Comparison of ENCODE assay signal across 1 cellular context in the genomic region with DNA sequence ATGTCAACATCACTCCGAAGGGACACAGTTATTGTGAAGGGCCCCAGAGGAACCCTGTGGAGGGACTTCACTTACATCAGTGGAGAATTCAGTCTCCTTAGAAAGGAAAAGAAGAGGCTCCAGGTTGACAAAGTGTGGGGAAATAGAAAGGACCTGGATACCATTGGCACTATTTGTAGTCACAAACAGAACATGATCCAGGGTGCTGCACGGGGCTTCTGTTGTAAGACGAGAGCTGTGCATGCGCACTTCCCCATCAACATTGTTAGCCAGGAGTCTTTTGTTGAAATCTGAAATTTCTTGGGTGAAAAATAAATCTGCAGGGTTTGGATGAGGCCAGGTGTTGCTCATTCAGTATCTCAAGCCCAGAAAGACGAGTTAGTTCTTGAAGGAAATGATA.
TF ChIP-seq lines count a peak whose summit lies in the region.

No MANE protein-coding gene starts in this region.

TF ChIP-seq in GM23338, 12 proteins besides CTCF, POLR2A, EP300 and RAD21:
- TF ChIP-seq, protein P1, sequence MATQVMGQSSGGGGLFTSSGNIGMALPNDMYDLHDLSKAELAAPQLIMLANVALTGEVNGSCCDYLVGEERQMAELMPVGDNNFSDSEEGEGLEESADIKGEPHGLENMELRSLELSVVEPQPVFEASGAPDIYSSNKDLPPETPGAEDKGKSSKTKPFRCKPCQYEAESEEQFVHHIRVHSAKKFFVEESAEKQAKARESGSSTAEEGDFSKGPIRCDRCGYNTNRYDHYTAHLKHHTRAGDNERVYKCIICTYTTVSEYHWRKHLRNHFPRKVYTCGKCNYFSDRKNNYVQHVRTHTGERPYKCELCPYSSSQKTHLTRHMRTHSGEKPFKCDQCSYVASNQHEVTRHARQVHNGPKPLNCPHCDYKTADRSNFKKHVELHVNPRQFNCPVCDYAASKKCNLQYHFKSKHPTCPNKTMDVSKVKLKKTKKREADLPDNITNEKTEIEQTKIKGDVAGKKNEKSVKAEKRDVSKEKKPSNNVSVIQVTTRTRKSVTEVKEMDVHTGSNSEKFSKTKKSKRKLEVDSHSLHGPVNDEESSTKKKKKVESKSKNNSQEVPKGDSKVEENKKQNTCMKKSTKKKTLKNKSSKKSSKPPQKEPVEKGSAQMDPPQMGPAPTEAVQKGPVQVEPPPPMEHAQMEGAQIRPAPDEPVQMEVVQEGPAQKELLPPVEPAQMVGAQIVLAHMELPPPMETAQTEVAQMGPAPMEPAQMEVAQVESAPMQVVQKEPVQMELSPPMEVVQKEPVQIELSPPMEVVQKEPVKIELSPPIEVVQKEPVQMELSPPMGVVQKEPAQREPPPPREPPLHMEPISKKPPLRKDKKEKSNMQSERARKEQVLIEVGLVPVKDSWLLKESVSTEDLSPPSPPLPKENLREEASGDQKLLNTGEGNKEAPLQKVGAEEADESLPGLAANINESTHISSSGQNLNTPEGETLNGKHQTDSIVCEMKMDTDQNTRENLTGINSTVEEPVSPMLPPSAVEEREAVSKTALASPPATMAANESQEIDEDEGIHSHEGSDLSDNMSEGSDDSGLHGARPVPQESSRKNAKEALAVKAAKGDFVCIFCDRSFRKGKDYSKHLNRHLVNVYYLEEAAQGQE (IDR thresholded peaks at IDR 0.05; ENCODE audit: unreplicated experiment) = no peak
- no peak for TF ChIP-seq CREB1 (CRISPR knock-in tag; IDR thresholded peaks at IDR 0.05; ENCODE audit: low read depth)
- no peak for TF ChIP-seq STAT1 (IDR thresholded peaks at IDR 0.05; ENCODE audit: unreplicated experiment)
- TF ChIP-seq, protein P2, sequence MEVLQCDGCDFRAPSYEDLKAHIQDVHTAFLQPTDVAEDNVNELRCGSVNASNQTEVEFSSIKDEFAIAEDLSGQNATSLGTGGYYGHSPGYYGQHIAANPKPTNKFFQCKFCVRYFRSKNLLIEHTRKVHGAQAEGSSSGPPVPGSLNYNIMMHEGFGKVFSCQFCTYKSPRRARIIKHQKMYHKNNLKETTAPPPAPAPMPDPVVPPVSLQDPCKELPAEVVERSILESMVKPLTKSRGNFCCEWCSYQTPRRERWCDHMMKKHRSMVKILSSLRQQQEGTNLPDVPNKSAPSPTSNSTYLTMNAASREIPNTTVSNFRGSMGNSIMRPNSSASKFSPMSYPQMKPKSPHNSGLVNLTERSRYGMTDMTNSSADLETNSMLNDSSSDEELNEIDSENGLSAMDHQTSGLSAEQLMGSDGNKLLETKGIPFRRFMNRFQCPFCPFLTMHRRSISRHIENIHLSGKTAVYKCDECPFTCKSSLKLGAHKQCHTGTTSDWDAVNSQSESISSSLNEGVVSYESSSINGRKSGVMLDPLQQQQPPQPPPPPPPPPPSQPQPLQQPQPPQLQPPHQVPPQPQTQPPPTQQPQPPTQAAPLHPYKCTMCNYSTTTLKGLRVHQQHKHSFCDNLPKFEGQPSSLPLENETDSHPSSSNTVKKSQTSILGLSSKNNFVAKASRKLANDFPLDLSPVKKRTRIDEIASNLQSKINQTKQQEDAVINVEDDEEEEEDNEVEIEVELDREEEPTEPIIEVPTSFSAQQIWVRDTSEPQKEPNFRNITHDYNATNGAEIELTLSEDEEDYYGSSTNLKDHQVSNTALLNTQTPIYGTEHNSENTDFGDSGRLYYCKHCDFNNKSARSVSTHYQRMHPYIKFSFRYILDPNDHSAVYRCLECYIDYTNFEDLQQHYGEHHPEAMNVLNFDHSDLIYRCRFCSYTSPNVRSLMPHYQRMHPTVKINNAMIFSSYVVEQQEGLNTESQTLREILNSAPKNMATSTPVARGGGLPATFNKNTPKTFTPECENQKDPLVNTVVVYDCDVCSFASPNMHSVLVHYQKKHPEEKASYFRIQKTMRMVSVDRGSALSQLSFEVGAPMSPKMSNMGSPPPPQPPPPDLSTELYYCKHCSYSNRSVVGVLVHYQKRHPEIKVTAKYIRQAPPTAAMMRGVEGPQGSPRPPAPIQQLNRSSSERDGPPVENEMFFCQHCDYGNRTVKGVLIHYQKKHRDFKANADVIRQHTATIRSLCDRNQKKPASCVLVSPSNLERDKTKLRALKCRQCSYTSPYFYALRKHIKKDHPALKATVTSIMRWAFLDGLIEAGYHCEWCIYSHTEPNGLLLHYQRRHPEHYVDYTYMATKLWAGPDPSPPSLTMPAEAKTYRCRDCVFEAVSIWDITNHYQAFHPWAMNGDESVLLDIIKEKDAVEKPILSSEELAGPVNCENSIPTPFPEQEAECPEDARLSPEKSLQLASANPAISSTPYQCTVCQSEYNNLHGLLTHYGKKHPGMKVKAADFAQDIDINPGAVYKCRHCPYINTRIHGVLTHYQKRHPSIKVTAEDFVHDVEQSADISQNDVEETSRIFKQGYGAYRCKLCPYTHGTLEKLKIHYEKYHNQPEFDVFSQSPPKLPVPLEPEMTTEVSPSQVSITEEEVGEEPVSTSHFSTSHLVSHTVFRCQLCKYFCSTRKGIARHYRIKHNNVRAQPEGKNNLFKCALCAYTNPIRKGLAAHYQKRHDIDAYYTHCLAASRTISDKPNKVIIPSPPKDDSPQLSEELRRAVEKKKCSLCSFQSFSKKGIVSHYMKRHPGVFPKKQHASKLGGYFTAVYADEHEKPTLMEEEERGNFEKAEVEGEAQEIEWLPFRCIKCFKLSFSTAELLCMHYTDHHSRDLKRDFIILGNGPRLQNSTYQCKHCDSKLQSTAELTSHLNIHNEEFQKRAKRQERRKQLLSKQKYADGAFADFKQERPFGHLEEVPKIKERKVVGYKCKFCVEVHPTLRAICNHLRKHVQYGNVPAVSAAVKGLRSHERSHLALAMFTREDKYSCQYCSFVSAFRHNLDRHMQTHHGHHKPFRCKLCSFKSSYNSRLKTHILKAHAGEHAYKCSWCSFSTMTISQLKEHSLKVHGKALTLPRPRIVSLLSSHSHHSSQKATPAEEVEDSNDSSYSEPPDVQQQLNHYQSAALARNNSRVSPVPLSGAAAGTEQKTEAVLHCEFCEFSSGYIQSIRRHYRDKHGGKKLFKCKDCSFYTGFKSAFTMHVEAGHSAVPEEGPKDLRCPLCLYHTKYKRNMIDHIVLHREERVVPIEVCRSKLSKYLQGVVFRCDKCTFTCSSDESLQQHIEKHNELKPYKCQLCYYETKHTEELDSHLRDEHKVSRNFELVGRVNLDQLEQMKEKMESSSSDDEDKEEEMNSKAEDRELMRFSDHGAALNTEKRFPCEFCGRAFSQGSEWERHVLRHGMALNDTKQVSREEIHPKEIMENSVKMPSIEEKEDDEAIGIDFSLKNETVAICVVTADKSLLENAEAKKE (CRISPR knock-in tag; IDR thresholded peaks at IDR 0.05) = no peak
- TF ChIP-seq ZNF331 (CRISPR knock-in tag; IDR thresholded peaks at IDR 0.05; ENCODE audit: low read depth) = no peak
- no peak for TF ChIP-seq EZH2 (IDR thresholded peaks at IDR 0.05; ENCODE audit: low read depth, unreplicated experiment)
- TF ChIP-seq ZNF114 (CRISPR knock-in tag; IDR thresholded peaks at IDR 0.05) = no peak
- no peak for TF ChIP-seq NANOG (IDR thresholded peaks at IDR 0.05; ENCODE audit: borderline replicate concordance)
- TF ChIP-seq, protein P3, sequence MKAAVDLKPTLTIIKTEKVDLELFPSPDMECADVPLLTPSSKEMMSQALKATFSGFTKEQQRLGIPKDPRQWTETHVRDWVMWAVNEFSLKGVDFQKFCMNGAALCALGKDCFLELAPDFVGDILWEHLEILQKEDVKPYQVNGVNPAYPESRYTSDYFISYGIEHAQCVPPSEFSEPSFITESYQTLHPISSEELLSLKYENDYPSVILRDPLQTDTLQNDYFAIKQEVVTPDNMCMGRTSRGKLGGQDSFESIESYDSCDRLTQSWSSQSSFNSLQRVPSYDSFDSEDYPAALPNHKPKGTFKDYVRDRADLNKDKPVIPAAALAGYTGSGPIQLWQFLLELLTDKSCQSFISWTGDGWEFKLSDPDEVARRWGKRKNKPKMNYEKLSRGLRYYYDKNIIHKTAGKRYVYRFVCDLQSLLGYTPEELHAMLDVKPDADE (IDR thresholded peaks at IDR 0.05) = no peak
- TF ChIP-seq EZH2phosphoT487 (IDR thresholded peaks at IDR 0.05; ENCODE audit: unreplicated experiment) = no peak
- TF ChIP-seq JUNB (IDR thresholded peaks at IDR 0.05; ENCODE audit: unreplicated experiment) = no peak
- no peak for TF ChIP-seq POLR2AphosphoS5 (IDR thresholded peaks at IDR 0.05; ENCODE audit: low read depth)
